In genomic region chr12:131795688-131796410, GRCh38 we compare ENCODE assay signal across 14 cellular contexts. TPM values are rescaled to one million over a fixed set of nuclear protein-coding genes. Genes with fewer than 3 reads are reported as not detected.
A peak's percentile ranks its signal among the peaks of the same experiment; 100 is the strongest.
DNase-seq lines count a peak whose midpoint lies in the region; ATAC-seq and TF ChIP-seq lines count a peak whose summit lies in the region.
"Had no signal": no experiment of that assay in that cellular context is flagged by ENCODE, and none has a peak within 500 bp of the region (broad histone marks: within the 10 kb centered on the region; RNA-seq: fewer than 3 reads in every experiment).

No MANE protein-coding gene starts in this region.

- H3K27me3 Mint-ChIP-seq in Caco-2 (ENCODE audit: insufficient read depth, unreplicated experiment) (no peaks in the 10 kb centered on the region), naive B cell (no peaks in the 10 kb centered on the region)

- H3K36me3 Mint-ChIP-seq in Caco-2 (ENCODE audit: insufficient read depth, unreplicated experiment) (peaks cover 42% of the 10 kb centered on the region), naive B cell (peaks cover 0 to 6% of the 10 kb centered on the region in 2 donors)

- intact Hi-C loops in Caco-2 (cut with micrococcal nuclease; ENCODE audit: unreplicated experiment) (loop anchor here (2.0 kb wide), 1 partner anchor 35 kb away; no protein-coding TSS in a partner anchor), dorsolateral prefrontal cortex (cut with DNase I) (no loop called here)

- H3K27ac Mint-ChIP-seq in Caco-2 (ENCODE audit: unreplicated experiment) = peak overlapping the region; percentile 55
- peak overlapping the region; percentile 54 to 93 (median 84) for H3K27ac Mint-ChIP-seq in naive B cell

- peaks cover 7% of the 10 kb centered on the region for H3K4me1 Mint-ChIP-seq in Caco-2 (ENCODE audit: low read depth, unreplicated experiment)
- H3K4me1 Mint-ChIP-seq in naive B cell = peaks cover 17 to 35% (median 21%) of the 10 kb centered on the region in 3 donors

- H3K27ac ChIP-seq in dorsolateral prefrontal cortex = peak overlapping the region in 52 of 59 donors; percentile 1 to 83 (median 62)
- H3K27ac ChIP-seq: C4-2B, psoas muscle had no signal

- POLR2A ChIA-PET in Caco-2 (lab: Charles Lee) = no interaction called here

- DNase-seq in Caco-2 = peak; percentile 76 to 77
- peak; percentile 12 for DNase-seq in NCI-H2081 treated with DMSO at 0.1 percent for 48 hours (lab: John Stamatoyannopoulos, UW)
- DNase-seq in dorsolateral prefrontal cortex = no peak
- no peak for DNase-seq in naive B cell
- no peak for DNase-seq in middle frontal gyrus (ENCODE audit: extremely low spot score, low spot score)
- DNase-seq in NCI-H748 (lab: John Stamatoyannopoulos, UW; ENCODE audit: unreplicated experiment) = no peak
- no peak for DNase-seq in NCI-H2196 (lab: John Stamatoyannopoulos, UW; ENCODE audit: unreplicated experiment)
- DNase-seq: Karpas-422; NCI-H2227 treated with DMSO at 0.1 percent for 48 hours; psoas muscle; RPMI8226; stimulated activated naive CD4-positive, alpha-beta T cell had no signal

- CTCF ChIA-PET in Caco-2 (lab: Charles Lee) = interaction anchor here (2.9 kb wide), 1 partner anchor 35 kb away, joined by 11 read pairs; no protein-coding TSS in a partner anchor

- TF ChIP-seq CTCF in Caco-2 (IDR thresholded peaks at IDR 0.05; ENCODE audit: insufficient read depth in 1 of 2, low read depth in 1 of 2, low read length in 1 of 2, severe bottlenecking in 1 of 2, unreplicated experiment in 1 of 2) = no peak
- TF ChIP-seq CTCF in dorsolateral prefrontal cortex (IDR thresholded peaks at IDR 0.05 in 54 of 56, conservative IDR thresholded peaks at IDR 0.05 in 2 of 56; ENCODE audit: low read depth in 1 of 56, partially characterized antibody in 56 of 56) = no peak

- no peaks in the 10 kb centered on the region for H3K9me3 ChIP-seq in Caco-2
- H3K9me3 ChIP-seq: psoas muscle had no signal

- no peak overlapping the region for H3K4me3 ChIP-seq in Caco-2 (ENCODE audit: low read depth, low read length)
- no peak overlapping the region for H3K4me3 ChIP-seq in dorsolateral prefrontal cortex
- H3K4me3 ChIP-seq: psoas muscle had no signal

- no TSS peak for BruUV-seq in Caco-2 (replicated peaks; lab: Mats Ljungman, UMichigan)

- H3K4me1 ChIP-seq in Caco-2 = peaks cover 15% of the 10 kb centered on the region
- H3K4me1 ChIP-seq: psoas muscle had no signal

- H3K9me3 Mint-ChIP-seq in Caco-2 (ENCODE audit: unreplicated experiment) (no peaks in the 10 kb centered on the region), naive B cell (no peaks in the 10 kb centered on the region)

- peaks cover 2% of the 10 kb centered on the region; the same call in 1 of the 2 replicates for H3K36me3 ChIP-seq in Caco-2 (ENCODE audit: control insufficient read depth, insufficient read depth, low read length)

- peak; percentile 30 to 46 for ATAC-seq in naive B cell (ENCODE audit: low read depth in 2 of 2)
- ATAC-seq in GM21723 (IDR thresholded peaks at IDR 0.05; ENCODE audit: unreplicated experiment) = no peak
- ATAC-seq: psoas muscle had no signal

- peak overlapping the region; percentile 32 for H3K4me3 Mint-ChIP-seq in Caco-2 (ENCODE audit: unreplicated experiment)
- peak overlapping the region in 7 of 8 donors; percentile 63 to 86 (median 75) for H3K4me3 Mint-ChIP-seq in naive B cell

- H3K27me3 ChIP-seq in Caco-2 (replicated peaks; ENCODE audit: control insufficient read depth, insufficient read depth, low read length) (no peaks in the 10 kb centered on the region), dorsolateral prefrontal cortex (no peaks in the 10 kb centered on the region)

RNA-seq across cellular contexts. Expression of gene MMP17, which starts 32.3 kb away (rescaled TPM):
- total RNA-seq in Caco-2 (2022) (3.6 and 4.6 TPM in 2 replicates), dorsolateral prefrontal cortex (100 to 1,000 TPM in 2 of 120 experiments, 10 to 100 TPM in 118; 25.5 to 119 (median 63.2) TPM)
- 10 to 100 TPM in 3 of 6 donors, 1 to 10 TPM in 3; 6.4 to 42.8 (median 10.4) TPM for polyA plus RNA-seq in naive B cell (ENCODE audit: low read depth in 6 of 6)

Comparison
In these comparisons a context has a peak if more than half of its experiments do, and no peak if none do; other contexts are left out.
1. DNase-seq: peak in Caco-2 (2 of 2) and NCI-H2081 treated with DMSO at 0.1 percent for 48 hours (single experiment); none in dorsolateral prefrontal cortex (0 of 10), naive B cell (single experiment), middle frontal gyrus (single experiment), NCI-H748 (single experiment) and NCI-H2196 (single experiment).